Comparison of ENCODE assay signal across 2 cellular contexts in genomic region chr18:24683965-24684364, GRCh38.
TF ChIP-seq lines count a peak whose summit lies in the region.

No MANE protein-coding gene starts in this region.

TF ChIP-seq in GM12878, 131 proteins besides CTCF, POLR2A, EP300 and RAD21 (continued from another document):
- TF ChIP-seq ZNF592 (IDR thresholded peaks at IDR 0.05): no peak
- no peak for TF ChIP-seq IRF4 (IDR thresholded peaks at IDR 0.05; ENCODE audit: low read depth, low read length)

TF ChIP-seq in SK-N-SH, 30 proteins besides CTCF, POLR2A, EP300 and RAD21 (continued from another document):
- no peak for TF ChIP-seq ZBTB33 (IDR thresholded peaks at IDR 0.05; ENCODE audit: borderline replicate concordance, low read depth)
- TF ChIP-seq MAX (IDR thresholded peaks at IDR 0.05; ENCODE audit: low read depth): no peak
- TF ChIP-seq CHD2 (IDR thresholded peaks at IDR 0.05; ENCODE audit: low read length, partially characterized antibody): no peak
- no peak for TF ChIP-seq NFIC (IDR thresholded peaks at IDR 0.05; ENCODE audit: borderline replicate concordance)
- no peak for TF ChIP-seq PBX3 (IDR thresholded peaks at IDR 0.05)
- no peak for TF ChIP-seq FOXM1 (IDR thresholded peaks at IDR 0.05; ENCODE audit: low read depth)
- TF ChIP-seq USF2 (IDR thresholded peaks at IDR 0.05; ENCODE audit: borderline replicate concordance, low read depth, low read length): no peak
TF ChIP-seq in SK-N-SH: peak in this region for 0.
